Comparison of ENCODE assay signal across 4 cellular contexts in genomic region chr10:66943590-66943989, GRCh38. TPM values are rescaled to one million over a fixed set of nuclear protein-coding genes. Genes with fewer than 3 reads are reported as not detected.
"Had no signal": no experiment of that assay in that cellular context is flagged by ENCODE, and none has a peak within 500 bp of the region (broad histone marks: within the 10 kb centered on the region; RNA-seq: fewer than 3 reads in every experiment).

No MANE protein-coding gene starts in this region.

- H3K4me3 ChIP-seq: GM12878 had no signal

- ATAC-seq: GM12878 had no signal

- DNase-seq: GDM1, GF-D8 had no signal

RNA-seq across cellular contexts. Expression of gene LRRTM3, which starts 17.8 kb away (rescaled TPM):
- total RNA-seq: G401, GM12878 had no signal
